In genomic region chr1:2337501-2337900, GRCh38 we compare ENCODE assay signal across 27 cellular contexts.
"Had no signal": no experiment of that assay in that cellular context is flagged by ENCODE, and none has a peak within 500 bp of the region (broad histone marks: within the 10 kb centered on the region; RNA-seq: fewer than 3 reads in every experiment).

No MANE protein-coding gene starts in this region.

- H3K4me1 ChIP-seq: colonic mucosa, esophagus muscularis mucosa, foreskin keratinocyte, gastrocnemius medialis, gastroesophageal sphincter, heart left ventricle, heart right ventricle had no signal

- H3K4me3 ChIP-seq: colonic mucosa, coronary artery, dorsolateral prefrontal cortex, esophagus muscularis mucosa, esophagus squamous epithelium, gastrocnemius medialis, gastroesophageal sphincter, heart left ventricle, heart right ventricle had no signal

- H3K9me3 Mint-ChIP-seq: dendritic cell treated with granulocyte-macrophage colony-stimulating factor and Interleukin-4, amounts not matched to agents 40 ng/mL and 50 ng/mL, for 4 days; endodermal cell had no signal

- H3K4me3 Mint-ChIP-seq: dendritic cell treated with granulocyte-macrophage colony-stimulating factor and Interleukin-4, amounts not matched to agents 40 ng/mL and 50 ng/mL, for 4 days; endodermal cell had no signal

- DNase-seq: colonic mucosa; cortex of kidney; dermis blood vessel endothelial cell; dorsolateral prefrontal cortex; effector CD4-positive, alpha-beta T cell; effector CD8-positive, alpha-beta T cell; effector memory CD4-positive, alpha-beta T cell; endodermal cell; erythroblast; esophagus squamous epithelium; foreskin fibroblast; foreskin keratinocyte; foreskin melanocyte; gastrocnemius medialis; glutamatergic neuron; head of caudate nucleus; heart left ventricle; heart right ventricle had no signal

- H3K9me3 ChIP-seq: colonic mucosa, esophagus muscularis mucosa, esophagus squamous epithelium, gastrocnemius medialis, gastroesophageal sphincter, heart left ventricle, heart right ventricle had no signal

- H3K27me3 ChIP-seq: colonic mucosa, dorsolateral prefrontal cortex, esophagus muscularis mucosa, gastroesophageal sphincter, heart left ventricle, heart right ventricle had no signal

- ATAC-seq: esophagus mucosa, foreskin keratinocyte, gastrocnemius medialis, gastroesophageal sphincter, heart left ventricle, heart right ventricle had no signal

- H3K27ac Mint-ChIP-seq: dendritic cell treated with granulocyte-macrophage colony-stimulating factor and Interleukin-4, amounts not matched to agents 40 ng/mL and 50 ng/mL, for 4 days; endodermal cell had no signal

- H3K4me1 Mint-ChIP-seq: endodermal cell had no signal

- H3K27ac ChIP-seq: colonic mucosa, coronary artery, dorsolateral prefrontal cortex, epithelial cell of prostate, esophagus muscularis mucosa, esophagus squamous epithelium, foreskin keratinocyte, gastrocnemius medialis, gastroesophageal sphincter, heart left ventricle, heart right ventricle had no signal

- H3K36me3 ChIP-seq: colonic mucosa, esophagus muscularis mucosa, esophagus squamous epithelium, gastrocnemius medialis, gastroesophageal sphincter, heart left ventricle, heart right ventricle had no signal

- FAIRE-seq: colon, endometrium, endothelial cell of umbilical vein had no signal
